Comparison of ENCODE assay signal across 11 cellular contexts in the genomic region with DNA sequence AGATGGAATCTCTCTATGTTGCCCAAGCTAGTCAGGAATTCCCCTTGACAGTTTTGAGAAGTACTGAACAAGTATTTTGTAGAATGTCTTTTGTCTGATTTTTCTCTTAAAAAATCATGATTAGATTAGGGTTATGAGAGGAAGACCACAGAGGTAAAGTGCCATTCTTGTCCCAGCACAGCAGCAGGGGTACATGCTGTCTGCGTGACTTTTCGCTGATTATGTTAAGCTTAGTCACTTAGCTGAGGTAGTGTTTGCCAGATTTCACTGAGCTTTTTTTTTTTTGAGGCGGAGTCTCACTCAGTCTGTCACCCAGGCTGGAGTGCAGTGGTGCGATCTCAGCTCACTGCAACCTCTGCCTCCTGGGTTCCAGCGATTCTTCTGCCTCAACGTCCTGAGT. TPM values are rescaled to one million over a fixed set of nuclear protein-coding genes. Genes with fewer than 3 reads are reported as not detected.
DNase-seq lines count a peak whose midpoint lies in the region; ATAC-seq and TF ChIP-seq lines count a peak whose summit lies in the region.
"Had no signal": no experiment of that assay in that cellular context is flagged by ENCODE, and none has a peak within 500 bp of the region (broad histone marks: within the 10 kb centered on the region; RNA-seq: fewer than 3 reads in every experiment).

No MANE protein-coding gene starts in this region.

- H3K4me1 Mint-ChIP-seq in stimulated activated naive B cell treated with anti-CD40 and anti-IgM and Interleukin-4, amounts not matched to agents 10 μg/mL and 1 μg/mL and 100 μg/mL, for 72 hours: peaks cover 25 to 74% of the 10 kb centered on the region in 2 donors

- H3K27me3 ChIP-seq in right cardiac atrium (ENCODE audit: control insufficient read depth, insufficient read depth) (no peaks in the 10 kb centered on the region), hepatocyte (no peaks in the 10 kb centered on the region)

- H3K4me3 ChIP-seq in right cardiac atrium (ENCODE audit: low read length) (no peak overlapping the region), epithelial cell of esophagus (ENCODE audit: low read length) (no peak overlapping the region), hepatocyte (no peak overlapping the region)

- 74% methylated on average over 6 of the region's 6 CpGs for WGBS in right cardiac atrium
- 71% methylated on average over 6 of the region's 6 CpGs for WGBS in hepatocyte (ENCODE audit: low lambda C conversion rate, missing lambda C conversion rate)

- H3K36me3 ChIP-seq in hepatocyte (replicated peaks; ENCODE audit: insufficient read depth, low read depth): no peaks in the 10 kb centered on the region

- H3K4me1 ChIP-seq in right cardiac atrium (ENCODE audit: control insufficient read depth, insufficient read depth, low read length) (no peaks in the 10 kb centered on the region), hepatocyte (ENCODE audit: insufficient read depth) (peaks cover 3% of the 10 kb centered on the region)

- H3K27ac ChIP-seq in right cardiac atrium (ENCODE audit: low read length) (no peak overlapping the region), hepatocyte (no peak overlapping the region)

- no peaks in the 10 kb centered on the region for H3K9me2 ChIP-seq in hepatocyte (replicated peaks; ENCODE audit: insufficient read depth)

- DNase-seq in right cardiac atrium (no peak), cardiac septum (ENCODE audit: low spot score) (no peak), RKO (ENCODE audit: low spot score) (peak; percentile 43), epithelial cell of esophagus (ENCODE audit: low read depth) (peak; percentile 33), KBM-7 (no peak), hepatocyte (ENCODE audit: low spot score) (no peak)
- no peak for DNase-seq in stimulated activated naive B cell treated with anti-CD40 and anti-IgM and Interleukin-4, amounts not matched to agents 10 μg/mL and 1 μg/mL and 100 μg/mL, for 72 hours
- DNase-seq: MV-4-11; NK-92 treated with Interleukin-12 subunit alpha and Interleukin-12 subunit beta, amount 100 ng/mL, for 24 hours; retina had no signal

- intact Hi-C loops in right cardiac atrium (cut with DNase I): no loop called here
- intact Hi-C loops in cardiac septum (cut with DNase I): no loop called here

- H3K27ac Mint-ChIP-seq in stimulated activated naive B cell treated with anti-CD40 and anti-IgM and Interleukin-4, amounts not matched to agents 10 μg/mL and 1 μg/mL and 100 μg/mL, for 72 hours: peak overlapping the region; percentile 26

- H3K4me2 ChIP-seq in hepatocyte: no peak overlapping the region

- no peaks in the 10 kb centered on the region for H3K9me3 Mint-ChIP-seq in stimulated activated naive B cell treated with anti-CD40 and anti-IgM and Interleukin-4, amounts not matched to agents 10 μg/mL and 1 μg/mL and 100 μg/mL, for 72 hours

- no peaks in the 10 kb centered on the region for H3K36me3 Mint-ChIP-seq in stimulated activated naive B cell treated with anti-CD40 and anti-IgM and Interleukin-4, amounts not matched to agents 10 μg/mL and 1 μg/mL and 100 μg/mL, for 72 hours

- ATAC-seq in right cardiac atrium (peak; percentile 46 to 53), HG03378 (IDR thresholded peaks at IDR 0.05; ENCODE audit: unreplicated experiment) (no peak)
- ATAC-seq in stimulated activated naive B cell treated with anti-CD40 and anti-IgM and Interleukin-4, amounts not matched to agents 10 μg/mL and 1 μg/mL and 100 μg/mL, for 72 hours (replicated peaks): peak; percentile 53 to 59

- TF ChIP-seq CTCF in epithelial cell of esophagus (IDR thresholded peaks at IDR 0.05; ENCODE audit: insufficient read depth, low read depth, low read length, missing control alignments) (no peak), hepatocyte (IDR thresholded peaks at IDR 0.05; ENCODE audit: poor library complexity) (no peak)

- no peaks in the 10 kb centered on the region for H3K9me3 ChIP-seq in right cardiac atrium (ENCODE audit: control insufficient read depth, low read length)
- no peaks in the 10 kb centered on the region for H3K9me3 ChIP-seq in hepatocyte (ENCODE audit: low read depth)

- peak overlapping the region; percentile 18 to 48 for H3K4me3 Mint-ChIP-seq in stimulated activated naive B cell treated with anti-CD40 and anti-IgM and Interleukin-4, amounts not matched to agents 10 μg/mL and 1 μg/mL and 100 μg/mL, for 72 hours

- in situ Hi-C loops in KBM-7 (cut with MboI; ENCODE audit: low pct_unique_long_range_greater_than_20kb, low sequenced_read_pairs): no loop called here

- no peaks in the 10 kb centered on the region for H3K79me2 ChIP-seq in hepatocyte

- no peaks in the 10 kb centered on the region for H4K20me1 ChIP-seq in hepatocyte (ENCODE audit: insufficient read depth, poor library complexity, severe bottlenecking)

- no peak overlapping the region for H2AFZ ChIP-seq in hepatocyte

- H3K27me3 Mint-ChIP-seq in stimulated activated naive B cell treated with anti-CD40 and anti-IgM and Interleukin-4, amounts not matched to agents 10 μg/mL and 1 μg/mL and 100 μg/mL, for 72 hours: no peaks in the 10 kb centered on the region

RNA-seq across cellular contexts. Expression of a gene that starts 13.6 kb away (rescaled TPM):
- total RNA-seq in right cardiac atrium (10 to 100 TPM; 14.7 to 18.4 (median 15.3) TPM), cardiac septum (12.8 TPM), hepatocyte (32.6 and 38.1 TPM in 2 replicates)
- polyA plus RNA-seq in right cardiac atrium (8.1 TPM), hepatocyte (21.0 and 21.9 TPM in 2 replicates)

Comparison
In these comparisons a context has a peak if more than half of its experiments do, and no peak if none do; other contexts are left out.
1. DNase-seq: peak in RKO (single experiment) and epithelial cell of esophagus (single experiment); none in right cardiac atrium (0 of 3), cardiac septum (single experiment), stimulated activated naive B cell treated with anti-CD40 and anti-IgM and Interleukin-4, amounts not matched to agents 10 μg/mL and 1 μg/mL and 100 μg/mL, for 72 hours (single experiment), KBM-7 (single experiment) and hepatocyte (single experiment).